In the genomic region with DNA sequence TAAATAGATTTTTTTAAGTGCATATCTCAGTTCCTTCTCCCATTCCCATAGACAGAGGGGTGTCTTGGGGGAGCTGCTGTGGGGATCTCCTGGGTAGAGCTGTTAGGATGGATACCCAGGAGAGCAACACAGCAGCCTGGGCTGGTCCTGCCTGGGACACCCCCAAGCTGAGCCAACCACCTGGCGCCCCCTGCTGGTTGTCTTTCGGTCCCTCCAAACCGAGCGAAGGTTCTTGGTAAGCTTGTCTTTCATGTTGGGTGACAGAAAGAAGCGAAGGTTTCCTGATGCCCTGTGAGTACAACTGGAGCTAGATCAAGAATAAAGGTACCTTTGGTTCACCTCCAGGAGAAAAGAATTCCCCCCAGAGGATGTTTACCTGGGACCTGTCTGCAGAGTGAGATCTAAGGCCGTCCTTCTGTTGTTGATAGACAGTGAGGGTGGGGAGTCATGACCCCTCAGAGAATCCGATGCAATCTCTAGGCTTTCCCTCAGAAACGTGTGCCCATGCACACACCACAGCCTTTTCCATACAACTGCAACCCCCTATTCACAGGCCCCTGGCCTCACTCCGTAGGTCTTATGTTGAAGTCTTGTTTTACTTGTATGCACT, we compare ENCODE assay signal across 8 cellular contexts. TPM values are rescaled to one million over a fixed set of nuclear protein-coding genes. Genes with fewer than 3 reads are reported as not detected.
DNase-seq lines count a peak whose midpoint lies in the region; ATAC-seq and TF ChIP-seq lines count a peak whose summit lies in the region.

No MANE protein-coding gene starts in this region.

- H3K4me1 ChIP-seq in IMR-90 (ENCODE audit: control insufficient read depth, insufficient read depth, low read length) (no peaks in the 10 kb centered on the region), heart right ventricle (peaks cover 0 to 6% (median 0%) of the 10 kb centered on the region in 9 donors)

- intact Hi-C loops in IMR-90 (cut with micrococcal nuclease) (loop anchor here (1.0 to 5.0 kb wide), 3 partner anchors 118 to 552 kb away; partner anchors contain the start of gene TMEM242), heart right ventricle (cut with DNase I) (loop anchor here (1.0 to 10.0 kb wide), 8 partner anchors 47 to 209 kb away; no protein-coding TSS in a partner anchor)

- no peak overlapping the region for H3K23ac ChIP-seq in IMR-90 (ENCODE audit: low read depth, low read length)

- H2AK9ac ChIP-seq in IMR-90 (replicated peaks; ENCODE audit: low read depth, low read length, poor library complexity) = peak overlapping the region; percentile 85

- H4K5ac ChIP-seq in IMR-90 (ENCODE audit: low read depth, low read length) = no peak overlapping the region

- ATAC-seq in GM19023 (IDR thresholded peaks at IDR 0.05; ENCODE audit: unreplicated experiment) = peak; percentile 87
- ATAC-seq in IMR-90 (ENCODE audit: low read depth) = peak; percentile 90
- peak; percentile 62 to 83 (median 72) for ATAC-seq in heart right ventricle

- no peak overlapping the region for H3K4me2 ChIP-seq in IMR-90 (ENCODE audit: low read depth, low read length)

- peak; percentile 81 for TF ChIP-seq CTCF in IMR-90 (conservative IDR thresholded peaks at IDR 0.05; ENCODE audit: low read depth, low read length)
- peak; percentile 64 to 87 (median 79) for TF ChIP-seq CTCF in heart right ventricle (IDR thresholded peaks at IDR 0.05)
- TF ChIP-seq CTCF in retinal pigment epithelial cell (conservative IDR thresholded peaks at IDR 0.05; ENCODE audit: low read depth, low read length) = peak; percentile 84

- peak; percentile 90 for TF ChIP-seq RAD21 in IMR-90 (IDR thresholded peaks at IDR 0.05; ENCODE audit: low read length)

- H3K9ac ChIP-seq in IMR-90 (ENCODE audit: low read depth, low read length) = no peak overlapping the region

- 0 out of 2 replicates have a peak, but pooled peaks have one; percentile 26 for TF ChIP-seq POLR2A in IMR-90 (IDR thresholded peaks at IDR 0.05; ENCODE audit: low read depth, low read length)

- H3K36me3 ChIP-seq in IMR-90 (ENCODE audit: control insufficient read depth, insufficient read depth, low read length) = peaks cover 48% of the 10 kb centered on the region
- peaks cover 0 to 93% (median 23%) of the 10 kb centered on the region in 9 donors for H3K36me3 ChIP-seq in heart right ventricle

- H2AFZ ChIP-seq in IMR-90 (replicated peaks; ENCODE audit: low read length, poor library complexity) = peak overlapping the region; percentile 57

- H3K27ac ChIP-seq in IMR-90 (ENCODE audit: insufficient read depth, low read length) (no peak overlapping the region), heart right ventricle (no peak overlapping the region)

- H4K20me1 ChIP-seq in IMR-90 (ENCODE audit: insufficient read depth, low read length) = peaks cover 20% of the 10 kb centered on the region

- no peak overlapping the region for H3K4me3 ChIP-seq in IMR-90 (ENCODE audit: insufficient read depth, low read depth, low read length)
- no peak overlapping the region for H3K4me3 ChIP-seq in heart right ventricle
- no peak overlapping the region for H3K4me3 ChIP-seq in retinal pigment epithelial cell (ENCODE audit: low read length)

- no TSS peak for BruUV-seq in IMR-90 (replicated peaks; lab: Mats Ljungman, UMichigan)

- CTCF ChIA-PET in IMR-90 (lab: Yijun Ruan, JAX) = interaction anchor here (0.6 to 2.2 kb wide), 10 partner anchors 9 to 207 kb away, joined by 3 to 25 read pairs (median 4); no protein-coding TSS in a partner anchor

- H4K91ac ChIP-seq in IMR-90 (ENCODE audit: insufficient read depth, low read depth, low read length) = no peak overlapping the region

- H2BK15ac ChIP-seq in IMR-90 (ENCODE audit: low read depth, low read length) = no peak overlapping the region

- no peaks in the 10 kb centered on the region for H3K9me3 ChIP-seq in IMR-90 (ENCODE audit: control insufficient read depth, insufficient read depth, low read length)
- no peaks in the 10 kb centered on the region for H3K9me3 ChIP-seq in heart right ventricle

- peaks cover 14% of the 10 kb centered on the region for H3K9me1 ChIP-seq in IMR-90 (ENCODE audit: insufficient read depth, low read length)

- no peak overlapping the region for H3K56ac ChIP-seq in IMR-90 (ENCODE audit: extremely low read depth, insufficient read depth, low read length)

- H2BK120ac ChIP-seq in IMR-90 (ENCODE audit: low read depth, low read length) = no peak overlapping the region

- no peak overlapping the region for H3K18ac ChIP-seq in IMR-90 (ENCODE audit: low read depth, low read length)

- DNase-seq in Ammon's horn (ENCODE audit: low spot score) = peak; percentile 67
- peak; percentile 64 for DNase-seq in IMR-90
- peak; percentile 53 for DNase-seq in SKM-1 (lab: John Stamatoyannopoulos, UW; ENCODE audit: unreplicated experiment)
- peak; percentile 85 for DNase-seq in activated naive CD4-positive, alpha-beta T cell treated with anti-CD3 and anti-CD28 coated beads, Interleukin-2, amount 50 U/mL, for 16 hours
- peak; percentile 66 to 82 for DNase-seq in heart right ventricle
- DNase-seq in retinal pigment epithelial cell (ENCODE audit: low read depth) = peak; percentile 19
- no peak for DNase-seq in epidermal melanocyte (ENCODE audit: insufficient read length, low spot score)

- H2BK5ac ChIP-seq in IMR-90 (ENCODE audit: low read depth, low read length, poor library complexity, severe bottlenecking) = no peak overlapping the region

- peak overlapping the region in 1 of 2 experiments; percentile 27; a peak in 1 of 4 replicates for H4K8ac ChIP-seq in IMR-90 (ENCODE audit: low read depth in 2 of 2, low read length in 2 of 2)

- in situ Hi-C loops in IMR-90 (cut with MboI; ENCODE audit: low sequenced_read_pairs) = loop anchor here (5.0 kb wide), 1 partner anchor 117 kb away; no protein-coding TSS in a partner anchor

- POLR2A ChIA-PET in IMR-90 (lab: Charles Lee; ENCODE audit: unreplicated experiment) = no interaction called here

- H3K79me1 ChIP-seq in IMR-90 (ENCODE audit: low read depth in 1 of 2, low read length in 2 of 2) = peaks cover 46 to 58% of the 10 kb centered on the region in 2 experiments

- no peak overlapping the region for H3K14ac ChIP-seq in IMR-90 (replicated peaks; ENCODE audit: low read depth, low read length)

- no peak overlapping the region for H2BK20ac ChIP-seq in IMR-90 (ENCODE audit: low read depth, low read length)

- no peak overlapping the region for H2AK5ac ChIP-seq in IMR-90 (ENCODE audit: low read depth, low read length)

- H3K27me3 ChIP-seq in IMR-90 (ENCODE audit: control insufficient read depth, insufficient read depth, low read length) (no peaks in the 10 kb centered on the region), heart right ventricle (no peaks in the 10 kb centered on the region)

- WGBS in IMR-90 (ENCODE audit: extremely low coverage in 2 of 2, insufficient read length in 1 of 2), 2 experiments = 60% methylated on average over 2 of the region's 9 CpGs; no CpG with 5 or more reads in 1 of the 2 experiments
- WGBS in heart right ventricle, 2 donors = 63% methylated on average over 9 of the region's 9 CpGs

- dilution Hi-C loops in IMR-90 (cut with HindIII; ENCODE audit: low sequenced_read_pairs, unreplicated experiment) = no loop called here

- no peak overlapping the region for H3K4ac ChIP-seq in IMR-90 (ENCODE audit: low read depth, low read length)

TF ChIP-seq in IMR-90, 13 proteins besides CTCF, POLR2A, EP300 and RAD21:
- TF ChIP-seq SMC3 (IDR thresholded peaks at IDR 0.05; ENCODE audit: low read depth, low read length) (peak; percentile 90), RCOR1 (IDR thresholded peaks at IDR 0.05; ENCODE audit: insufficient replicate concordance, low read length) (no peak), MAZ (IDR thresholded peaks at IDR 0.05; ENCODE audit: borderline replicate concordance, low read depth, low read length) (0 out of 2 replicates have a peak, but pooled peaks have one; percentile 20)

RNA-seq across cellular contexts. Expression of gene SNX9, which starts 50.8 kb away (rescaled TPM):
- total RNA-seq in IMR-90 (2012; rRNA removed) (41.2 and 41.9 TPM in 2 replicates), heart right ventricle (10 to 100 TPM; 27.9 to 39.7 (median 31.6) TPM)
- polyA plus RNA-seq in IMR-90 (2012; rRNA removed) (34.8 and 35.3 TPM in 2 replicates), heart right ventricle (10 to 100 TPM; 18.8 to 20.9 TPM)
- polyA plus RNA-seq in IMR-90 (2012; cell fraction: cytosol; rRNA removed) = 18.7 and 20.5 TPM in 2 replicates
- polyA plus RNA-seq in IMR-90 (2012; cell fraction: nucleus; rRNA removed; ENCODE audit: low replicate concordance) = 20.1 and 45.0 TPM in 2 replicates
